In the genomic region with DNA sequence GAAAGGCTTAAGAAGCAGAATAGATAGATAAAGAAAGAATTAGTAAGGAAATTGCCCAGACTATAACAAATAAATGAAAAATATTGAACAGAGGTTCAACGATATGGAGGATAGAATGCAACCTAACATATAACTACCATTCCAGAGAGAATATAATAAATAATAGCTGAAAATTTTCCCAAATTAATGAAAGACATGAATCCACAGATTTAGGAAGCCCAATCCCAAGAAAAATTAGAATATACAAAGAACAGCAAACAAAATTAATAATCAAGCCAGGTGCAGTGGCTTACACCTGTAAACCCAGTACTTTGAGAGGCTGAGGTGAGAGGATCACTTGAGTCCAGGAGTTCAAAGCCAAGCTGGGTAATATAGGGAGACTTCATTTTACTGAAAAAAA, we compare ENCODE assay signal across 7 cellular contexts.
"Had no signal": no experiment of that assay in that cellular context is flagged by ENCODE, and none has a peak within 500 bp of the region (broad histone marks: within the 10 kb centered on the region; RNA-seq: fewer than 3 reads in every experiment).

No MANE protein-coding gene starts in this region.

- DNase-seq: GDM1, GF-D8 had no signal

- FAIRE-seq: G401.6, GM12891, GM12892, GM19239 had no signal

- H3K4me3 ChIP-seq: GM12878 had no signal
